8 cellular contexts compared by ENCODE assay signal in the genomic region with DNA sequence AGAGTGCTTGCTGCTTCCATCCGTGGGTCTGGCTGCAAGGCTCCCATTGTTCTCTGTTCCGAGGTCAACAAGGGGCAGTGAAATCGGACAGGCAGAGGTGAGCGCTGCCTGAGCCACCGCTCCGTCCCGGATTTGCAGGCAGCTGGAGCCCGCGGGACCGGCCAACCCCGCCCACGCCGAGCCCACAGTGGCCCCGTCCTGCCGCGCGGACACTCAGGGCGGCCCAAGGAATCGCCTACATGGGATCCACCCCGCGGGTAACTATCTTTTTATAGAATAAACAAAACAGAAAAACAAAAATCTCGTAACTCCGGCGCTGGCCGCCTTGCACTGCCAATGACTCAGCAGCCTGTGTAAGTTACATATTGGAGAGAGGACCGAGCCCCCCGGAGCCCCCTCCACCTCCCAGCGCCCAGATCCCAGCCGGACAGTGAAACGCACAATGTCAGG. TPM values are rescaled to one million over a fixed set of nuclear protein-coding genes. Genes with fewer than 3 reads are reported as not detected.
DNase-seq lines count a peak whose midpoint lies in the region; ATAC-seq and TF ChIP-seq lines count a peak whose summit lies in the region.

No MANE protein-coding gene starts in this region.

- H3K4me1 ChIP-seq in lower lobe of right lung (peaks cover 37% of the 10 kb centered on the region), upper lobe of left lung (peaks cover 9 to 36% (median 25%) of the 10 kb centered on the region in 4 donors)

- ATAC-seq in activated T-cell treated with anti-CD3 and anti-CD28 coated beads, Interleukin-2, amount 50 U/mL, for 4 hours, result no peak
- no peak for ATAC-seq in central memory CD8-positive, alpha-beta T cell (replicated peaks; ENCODE audit: extremely low read depth, poor library complexity, severe bottlenecking)
- ATAC-seq in lower lobe of right lung, result no peak
- no peak for ATAC-seq in upper lobe of left lung (ENCODE audit: low FRiP score in 2 of 2)

- no peak for DNase-seq in activated T-cell treated with anti-CD3 and anti-CD28 coated beads, Interleukin-2, amount 50 U/mL, for 4 hours
- DNase-seq in activated T-cell treated with anti-CD3 and anti-CD28 coated beads, Interleukin-2, amount 50 U/mL, for 1 hour, result no peak
- no peak for DNase-seq in central memory CD8-positive, alpha-beta T cell (ENCODE audit: low spot score in 2 of 2)
- DNase-seq in lower lobe of right lung (no peak), upper lobe of left lung (peak in 1 of 2 donors; percentile 87), NCI-H2081 (lab: John Stamatoyannopoulos, UW) (no peak), SIG-M5 (lab: John Stamatoyannopoulos, UW) (no peak), NCI-H526 (lab: John Stamatoyannopoulos, UW) (no peak)

- H3K27ac Mint-ChIP-seq in central memory CD8-positive, alpha-beta T cell (ENCODE audit: low read depth), result no peak overlapping the region

- peaks cover 49% of the 10 kb centered on the region for H3K4me1 Mint-ChIP-seq in activated T-cell treated with anti-CD3 and anti-CD28 coated beads, Interleukin-2, amount 50 U/mL, for 4 hours (ENCODE audit: low read depth)
- H3K4me1 Mint-ChIP-seq in central memory CD8-positive, alpha-beta T cell, result peaks cover 54% of the 10 kb centered on the region

- H3K4me3 Mint-ChIP-seq in activated T-cell treated with anti-CD3 and anti-CD28 coated beads, Interleukin-2, amount 50 U/mL, for 4 hours, result peak overlapping the region; percentile 59
- H3K4me3 Mint-ChIP-seq in central memory CD8-positive, alpha-beta T cell, result peak overlapping the region; percentile 47

- H3K36me3 Mint-ChIP-seq in activated T-cell treated with anti-CD3 and anti-CD28 coated beads, Interleukin-2, amount 50 U/mL, for 4 hours (ENCODE audit: insufficient read depth), result no peaks in the 10 kb centered on the region
- H3K36me3 Mint-ChIP-seq in central memory CD8-positive, alpha-beta T cell (ENCODE audit: insufficient read depth), result peaks cover 7% of the 10 kb centered on the region

- H3K4me3 ChIP-seq in lower lobe of right lung, result peak overlapping the region; percentile 93
- peak overlapping the region; percentile 10 to 94 (median 88) for H3K4me3 ChIP-seq in upper lobe of left lung

- no peak for TF ChIP-seq POLR2A in upper lobe of left lung (IDR thresholded peaks at IDR 0.05)

- intact Hi-C loops in lower lobe of right lung (cut with DNase I), result no loop called here

- H3K27me3 Mint-ChIP-seq in activated T-cell treated with anti-CD3 and anti-CD28 coated beads, Interleukin-2, amount 50 U/mL, for 4 hours (ENCODE audit: low read depth), result no peaks in the 10 kb centered on the region
- H3K27me3 Mint-ChIP-seq in central memory CD8-positive, alpha-beta T cell, result no peaks in the 10 kb centered on the region

- H3K9me3 ChIP-seq in lower lobe of right lung (no peaks in the 10 kb centered on the region), upper lobe of left lung (no peaks in the 10 kb centered on the region)

- no peaks in the 10 kb centered on the region for H3K9me3 Mint-ChIP-seq in activated T-cell treated with anti-CD3 and anti-CD28 coated beads, Interleukin-2, amount 50 U/mL, for 4 hours
- no peaks in the 10 kb centered on the region for H3K9me3 Mint-ChIP-seq in central memory CD8-positive, alpha-beta T cell

- H3K27me3 ChIP-seq in lower lobe of right lung (ENCODE audit: low read depth) (no peaks in the 10 kb centered on the region), upper lobe of left lung (no peaks in the 10 kb centered on the region)

- TF ChIP-seq CTCF in lower lobe of right lung (IDR thresholded peaks at IDR 0.05) (no peak), upper lobe of left lung (IDR thresholded peaks at IDR 0.05) (no peak)

- H3K36me3 ChIP-seq in lower lobe of right lung, result no peaks in the 10 kb centered on the region
- H3K36me3 ChIP-seq in upper lobe of left lung, result no peaks in the 10 kb centered on the region

- H3K27ac ChIP-seq in lower lobe of right lung (no peak overlapping the region), upper lobe of left lung (peak overlapping the region in 1 of 4 donors; percentile 58)

- no peak for TF ChIP-seq EP300 in upper lobe of left lung (IDR thresholded peaks at IDR 0.05)

- 29 to 43% methylated on average over 30 of the region's 30 CpGs for WGBS in upper lobe of left lung, 2 donors

RNA-seq across cellular contexts. Expression of a gene that starts 1.9 kb away (rescaled TPM):
- 10 to 100 TPM; 36.5 to 40.5 (median 38.6) TPM for total RNA-seq in activated T-cell treated with anti-CD3 and anti-CD28 coated beads, Interleukin-2, amount 50 U/mL, for 4 hours
- total RNA-seq in lower lobe of right lung (38.9 TPM), upper lobe of left lung (100 to 1,000 TPM in 1 of 6 donors, 10 to 100 TPM in 5; 34.6 to 114 (median 51.9) TPM)
